8 cellular contexts compared by ENCODE assay signal in genomic region chr10:110226555-110226925, GRCh38. TPM values are rescaled to one million over a fixed set of nuclear protein-coding genes. Genes with fewer than 3 reads are reported as not detected.
DNase-seq lines count a peak whose midpoint lies in the region; ATAC-seq and TF ChIP-seq lines count a peak whose summit lies in the region.

No MANE protein-coding gene starts in this region.

- in situ Hi-C loops in astrocyte of the cerebellum (cut with HindIII; ENCODE audit: low sequenced_read_pairs) = no loop called here

- ATAC-seq in HG03342 (IDR thresholded peaks at IDR 0.05; ENCODE audit: unreplicated experiment) (no peak), GM18511 (IDR thresholded peaks at IDR 0.05; ENCODE audit: unreplicated experiment) (no peak)

- H3K4me3 ChIP-seq in astrocyte of the cerebellum (ENCODE audit: low read depth, low read length) = peak overlapping the region; percentile 66

- TF ChIP-seq CTCF in astrocyte of the cerebellum (IDR thresholded peaks at IDR 0.05; ENCODE audit: low read depth, low read length, missing control alignments) = no peak

- DNase-seq in EH (ENCODE audit: low read depth) (peak; percentile 88), NAMALWA (ENCODE audit: low spot score) (peak; percentile 83), T1000 (lab: John Stamatoyannopoulos, UW) (peak; percentile 67), astrocyte of the cerebellum (ENCODE audit: low read depth) (peak; percentile 80), hepatic stellate cell (ENCODE audit: low spot score) (peak; percentile 85), renal cortical epithelial cell (ENCODE audit: low read depth) (peak; percentile 46)

RNA-seq across cellular contexts. Expression of gene MXI1, which starts 19.1 kb away (rescaled TPM):
- 18.4 and 37.2 TPM in 2 replicates for total RNA-seq in renal cortical epithelial cell
